Comparison of ENCODE assay signal across 21 cellular contexts in genomic region chr1:52180176-52180575, GRCh38. TPM values are rescaled to one million over a fixed set of nuclear protein-coding genes. Genes with fewer than 3 reads are reported as not detected.
DNase-seq lines count a peak whose midpoint lies in the region; ATAC-seq and TF ChIP-seq lines count a peak whose summit lies in the region.
"Had no signal": no experiment of that assay in that cellular context is flagged by ENCODE, and none has a peak within 500 bp of the region (broad histone marks: within the 10 kb centered on the region; RNA-seq: fewer than 3 reads in every experiment).

No MANE protein-coding gene starts in this region.

- no peak for ATAC-seq in GM18873 (IDR thresholded peaks at IDR 0.05; ENCODE audit: low FRiP score, unreplicated experiment)
- ATAC-seq: GM12878, GM23338, HCT116 had no signal

- H3K27me3 Mint-ChIP-seq in MCF 10A (ENCODE audit: insufficient read depth, unreplicated experiment) = no peaks in the 10 kb centered on the region
- H3K27me3 Mint-ChIP-seq: CD4-positive, alpha-beta T cell had no signal

- no peak overlapping the region for H2AFZ ChIP-seq in parathyroid adenoma
- H2AFZ ChIP-seq: GM23338 had no signal

- H3K36me3 Mint-ChIP-seq in MCF 10A (ENCODE audit: insufficient read depth, unreplicated experiment) = no peaks in the 10 kb centered on the region
- H3K36me3 Mint-ChIP-seq: CD14-positive monocyte had no signal

- TF ChIP-seq POLR2A in breast epithelium (IDR thresholded peaks at IDR 0.05) = no peak

- peaks cover 2% of the 10 kb centered on the region for H3K79me2 ChIP-seq in parathyroid adenoma

- CTCF ChIA-PET in MCF 10A (lab: Yijun Ruan, JAX) = no interaction called here

- H3K4me3 ChIP-seq in breast epithelium (no peak overlapping the region), parathyroid adenoma (ENCODE audit: low read depth, low read length) (no peak overlapping the region)
- H3K4me3 ChIP-seq: BLaER1, GM12878, GM23338 had no signal

- peaks cover 28% of the 10 kb centered on the region for H3K4me1 Mint-ChIP-seq in MCF 10A (ENCODE audit: insufficient read depth, unreplicated experiment)
- H3K4me1 Mint-ChIP-seq: B cell, CD14-positive monocyte, GM23338 had no signal

- H3K4me1 ChIP-seq in breast epithelium = no peaks in the 10 kb centered on the region
- H3K4me1 ChIP-seq in parathyroid adenoma = no peaks in the 10 kb centered on the region
- H3K4me1 ChIP-seq: BLaER1 had no signal

- H3K36me3 ChIP-seq in breast epithelium = no peaks in the 10 kb centered on the region
- no peaks in the 10 kb centered on the region for H3K36me3 ChIP-seq in parathyroid adenoma (ENCODE audit: control insufficient read depth, insufficient read depth, low read length)
- H3K36me3 ChIP-seq: BLaER1 had no signal

- TF ChIP-seq CTCF in MCF 10A (IDR thresholded peaks at IDR 0.05; ENCODE audit: unreplicated experiment) (no peak), breast epithelium (IDR thresholded peaks at IDR 0.05) (no peak), VCaP (conservative IDR thresholded peaks at IDR 0.05) (no peak), parathyroid adenoma (IDR thresholded peaks at IDR 0.05) (no peak)

- H3K27ac ChIP-seq in breast epithelium (no peak overlapping the region), VCaP (peak overlapping the region; percentile 81), parathyroid adenoma (no peak overlapping the region)
- H3K27ac ChIP-seq: 22Rv1, BLaER1 had no signal

- H3K4me3 Mint-ChIP-seq in MCF 10A (ENCODE audit: unreplicated experiment) = no peak overlapping the region
- H3K4me3 Mint-ChIP-seq: B cell; CD14-positive monocyte; CD4-positive, alpha-beta T cell; CD8-positive, alpha-beta memory T cell; GM23338; H9 had no signal

- H3K9me3 ChIP-seq in breast epithelium (no peaks in the 10 kb centered on the region), parathyroid adenoma (ENCODE audit: control insufficient read depth, low read length) (no peaks in the 10 kb centered on the region)

- H3K9me3 Mint-ChIP-seq in MCF 10A (ENCODE audit: unreplicated experiment) = no peaks in the 10 kb centered on the region
- H3K9me3 Mint-ChIP-seq: CD4-positive, alpha-beta T cell had no signal

- H3K27me3 ChIP-seq in breast epithelium (no peaks in the 10 kb centered on the region), parathyroid adenoma (ENCODE audit: control insufficient read depth, insufficient read depth, low read length) (no peaks in the 10 kb centered on the region)
- H3K27me3 ChIP-seq: BLaER1 had no signal

- peak overlapping the region; percentile 26 for H3K27ac Mint-ChIP-seq in MCF 10A (ENCODE audit: low read depth, unreplicated experiment)
- H3K27ac Mint-ChIP-seq: B cell; CD4-positive, alpha-beta T cell; CD8-positive, alpha-beta memory T cell; GM23338; H9 had no signal

- no peak overlapping the region for H3K9ac ChIP-seq in parathyroid adenoma
- H3K9ac ChIP-seq: BLaER1 had no signal

- POLR2A ChIA-PET in MCF 10A (lab: Yijun Ruan, JAX) = no interaction called here

- intact Hi-C loops in MCF 10A (cut with micrococcal nuclease) (no loop called here), breast epithelium (cut with DNase I; ENCODE audit: low total_unique reads) (no loop called here)

- DNase-seq in MCF 10A (ENCODE audit: unreplicated experiment) (no peak), breast epithelium (ENCODE audit: low spot score in 2 of 2) (no peak), NCI-H1048 (lab: John Stamatoyannopoulos, UW) (no peak), activated gamma-delta T cell (lab: John Stamatoyannopoulos, UW) (no peak)
- DNase-seq: CD4-positive, alpha-beta T cell; CD8-positive, alpha-beta memory T cell; DMS 273 treated with DMSO at 0.1 percent for 48 hours; DMS79; EL; GDM1; H9 had no signal

- peak overlapping the region; percentile 37 for H3K4me2 ChIP-seq in parathyroid adenoma (ENCODE audit: low read length)
- H3K4me2 ChIP-seq: BLaER1, GM23338 had no signal

- BruUV-seq in MCF 10A (replicated peaks; lab: Mats Ljungman, UMichigan) = no TSS peak

RNA-seq across cellular contexts. Expression of gene ZFYVE9, which starts 38.3 kb away (rescaled TPM):
- total RNA-seq in MCF 10A (2022) (21.9 and 23.9 TPM in 2 replicates), breast epithelium (10 to 100 TPM; 31.1 to 44.3 (median 32.8) TPM)
